37 cellular contexts compared by ENCODE assay signal in the genomic region with DNA sequence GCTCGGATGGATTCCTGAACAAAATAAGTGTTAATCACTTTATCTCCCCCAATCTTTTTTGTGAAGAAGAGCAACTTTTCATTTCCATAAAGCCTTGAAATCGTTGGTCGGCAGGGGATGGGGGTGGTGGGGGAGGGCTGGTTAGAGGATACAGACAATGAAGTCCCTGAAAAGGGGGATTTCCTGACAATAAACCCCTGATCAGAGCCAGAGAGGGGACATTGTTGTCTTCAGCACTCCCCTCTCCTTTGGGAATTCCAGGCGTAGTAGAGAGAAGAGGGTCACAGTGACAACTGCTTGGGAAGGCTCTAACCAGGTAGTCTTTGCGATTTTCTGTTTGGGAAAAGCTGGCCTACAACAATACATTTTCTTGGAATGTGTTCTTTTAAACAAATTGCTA. TPM values are rescaled to one million over a fixed set of nuclear protein-coding genes. Genes with fewer than 3 reads are reported as not detected.
"Had no signal": no experiment of that assay in that cellular context is flagged by ENCODE, and none has a peak within 500 bp of the region (broad histone marks: within the 10 kb centered on the region; RNA-seq: fewer than 3 reads in every experiment).

No MANE protein-coding gene starts in this region.

- H3K36me3 Mint-ChIP-seq: activated naive CD8-positive, alpha-beta T cell treated with anti-CD3 and anti-CD28 coated beads for 36 hours; natural killer cell; stimulated activated memory B cell treated with anti-CD40 and anti-IgM and Interleukin-4, amounts not matched to agents 10 μg/mL and 1 μg/mL and 100 μg/mL, for 72 hours had no signal

- H3K4me1 ChIP-seq: adrenal gland, body of pancreas, esophagus muscularis mucosa, foreskin keratinocyte, sigmoid colon, thyroid gland, vagina had no signal

- H3K27ac ChIP-seq: adrenal gland, body of pancreas, cardiac muscle cell, coronary artery, esophagus muscularis mucosa, foreskin keratinocyte, ovary, sigmoid colon, thyroid gland, upper lobe of left lung, vagina, VCaP had no signal

- H3K4me1 Mint-ChIP-seq: activated naive CD8-positive, alpha-beta T cell treated with anti-CD3 and anti-CD28 coated beads for 36 hours; memory B cell; natural killer cell; stimulated activated memory B cell treated with anti-CD40 and anti-IgM and Interleukin-4, amounts not matched to agents 10 μg/mL and 1 μg/mL and 100 μg/mL, for 72 hours had no signal

- H3K4me3 ChIP-seq: adrenal gland, body of pancreas, cardiac muscle cell, coronary artery, dorsolateral prefrontal cortex, esophagus muscularis mucosa, ovary, sigmoid colon, stomach, thyroid gland, upper lobe of left lung, vagina had no signal

- H3K27ac Mint-ChIP-seq: activated naive CD4-positive, alpha-beta T cell treated with anti-CD3 and anti-CD28 coated beads for 36 hours; activated naive CD8-positive, alpha-beta T cell treated with anti-CD3 and anti-CD28 coated beads for 36 hours; activated T-helper 1 cell treated with anti-CD3 and anti-CD28 coated beads, Interleukin-12 subunit alpha, Interleukin-12 subunit beta, Interleukin-2, Interleukin-4 antibody, amounts not matched to agents 30 ng/mL and 10 ng/mL and 1 ng/mL, durations not matched to agents 14 hours and 24 hours and 36 hours; memory B cell; natural killer cell; progenitor cell of endocrine pancreas; stimulated activated memory B cell treated with anti-CD40 and anti-IgM and Interleukin-4, amounts not matched to agents 10 μg/mL and 1 μg/mL and 100 μg/mL, for 72 hours; T-helper 1 cell treated with Interleukin-12 subunit alpha and Interleukin-12 subunit beta and Interleukin-4 antibody, amounts not matched to agents 30 μg/mL and 1 μg/mL, for 36 hours had no signal

- H3K4me3 Mint-ChIP-seq: activated naive CD4-positive, alpha-beta T cell treated with anti-CD3 and anti-CD28 coated beads for 36 hours; activated naive CD8-positive, alpha-beta T cell treated with anti-CD3 and anti-CD28 coated beads for 36 hours; activated T-helper 1 cell treated with anti-CD3 and anti-CD28 coated beads, Interleukin-12 subunit alpha, Interleukin-12 subunit beta, Interleukin-2, Interleukin-4 antibody, amounts not matched to agents 30 ng/mL and 10 ng/mL and 1 ng/mL, durations not matched to agents 14 hours and 24 hours and 36 hours; memory B cell; natural killer cell; stimulated activated memory B cell treated with anti-CD40 and anti-IgM and Interleukin-4, amounts not matched to agents 10 μg/mL and 1 μg/mL and 100 μg/mL, for 72 hours; T-helper 1 cell treated with Interleukin-12 subunit alpha and Interleukin-12 subunit beta and Interleukin-4 antibody, amounts not matched to agents 30 μg/mL and 1 μg/mL, for 36 hours had no signal

- H3K9me3 ChIP-seq: adrenal gland, body of pancreas, esophagus muscularis mucosa, ovary, sigmoid colon, stomach, thyroid gland, upper lobe of left lung, vagina had no signal

- H3K27me3 ChIP-seq: adrenal gland, body of pancreas, cardiac muscle cell, esophagus muscularis mucosa, foreskin keratinocyte, ovary, sigmoid colon, stomach, thyroid gland, upper lobe of left lung, vagina had no signal

- H3K9me3 Mint-ChIP-seq: activated naive CD4-positive, alpha-beta T cell treated with anti-CD3 and anti-CD28 coated beads for 36 hours; stimulated activated memory B cell treated with anti-CD40 and anti-IgM and Interleukin-4, amounts not matched to agents 10 μg/mL and 1 μg/mL and 100 μg/mL, for 72 hours; T-helper 1 cell treated with Interleukin-12 subunit alpha and Interleukin-12 subunit beta and Interleukin-4 antibody, amounts not matched to agents 30 μg/mL and 1 μg/mL, for 36 hours had no signal

- H3K27me3 Mint-ChIP-seq: progenitor cell of endocrine pancreas; stimulated activated memory B cell treated with anti-CD40 and anti-IgM and Interleukin-4, amounts not matched to agents 10 μg/mL and 1 μg/mL and 100 μg/mL, for 72 hours had no signal

- ATAC-seq: activated CD4-positive, CD25-positive, alpha-beta regulatory T cell treated with anti-CD3 and anti-CD28 coated beads, Interleukin-2, amount 50 U/mL, for 24 hours; body of pancreas; foreskin keratinocyte; natural killer cell; stimulated activated memory B cell treated with anti-CD40 and anti-IgM and Interleukin-4, amounts not matched to agents 10 μg/mL and 1 μg/mL and 100 μg/mL, for 72 hours had no signal

- DNase-seq: activated CD4-positive, alpha-beta T cell treated with anti-CD3 and anti-CD28 coated beads for 48 hours; activated CD4-positive, alpha-beta T cell treated with anti-CD3 and anti-CD28 coated beads, Interleukin-2, amount 50 U/mL, for 48 hours; activated CD8-positive, alpha-beta memory T cell treated with anti-CD3 and anti-CD28 coated beads for 24 hours; activated effector memory CD4-positive, alpha-beta T cell treated with anti-CD3 and anti-CD28 coated beads, Interleukin-2, amount 50 U/mL, for 16 hours; activated naive CD4-positive, alpha-beta T cell treated with anti-CD3 and anti-CD28 coated beads for 36 hours; activated naive CD8-positive, alpha-beta T cell treated with anti-CD3 and anti-CD28 coated beads for 36 hours; adrenal gland; aorta; body of pancreas; cerebellar nuclear complex; dorsolateral prefrontal cortex; foreskin keratinocyte; natural killer cell; ovary; retina; sigmoid colon; small intestine; stimulated activated CD4-positive, alpha-beta T cell treated with anti-CD3 and anti-CD28 coated beads, Interleukin-1b, Interleukin-23, amount 100 ng/mL, for 48 hours; stimulated activated CD4-positive, alpha-beta T cell treated with anti-CD3 and anti-CD28 coated beads, Interleukin-4, amount 100 ng/mL, for 4 hours; stimulated activated CD8-positive, alpha-beta memory T cell treated with anti-CD3 and anti-CD28 coated beads, Interleukin-4, amount 100 ng/mL, for 48 hours; stomach; SW 1271; T-helper 9 cell; thyroid gland; upper lobe of left lung had no signal

- H3K36me3 ChIP-seq: adrenal gland, cardiac muscle cell, esophagus muscularis mucosa, ovary, sigmoid colon, thyroid gland, upper lobe of left lung, vagina had no signal

RNA-seq across cellular contexts. Expression of a gene that starts 20.5 kb away (rescaled TPM):
- total RNA-seq: activated naive CD4-positive, alpha-beta T cell treated with anti-CD3 and anti-CD28 coated beads for 36 hours; activated naive CD8-positive, alpha-beta T cell treated with anti-CD3 and anti-CD28 coated beads for 36 hours; activated T-helper 1 cell treated with anti-CD3 and anti-CD28 coated beads, Interleukin-12 subunit alpha, Interleukin-12 subunit beta, Interleukin-2, Interleukin-4 antibody, amounts not matched to agents 30 ng/mL and 10 ng/mL and 1 ng/mL, durations not matched to agents 14 hours and 24 hours and 36 hours; aorta; foreskin keratinocyte; mononuclear cell; natural killer cell; thyroid gland had no signal
